In the genomic region with DNA sequence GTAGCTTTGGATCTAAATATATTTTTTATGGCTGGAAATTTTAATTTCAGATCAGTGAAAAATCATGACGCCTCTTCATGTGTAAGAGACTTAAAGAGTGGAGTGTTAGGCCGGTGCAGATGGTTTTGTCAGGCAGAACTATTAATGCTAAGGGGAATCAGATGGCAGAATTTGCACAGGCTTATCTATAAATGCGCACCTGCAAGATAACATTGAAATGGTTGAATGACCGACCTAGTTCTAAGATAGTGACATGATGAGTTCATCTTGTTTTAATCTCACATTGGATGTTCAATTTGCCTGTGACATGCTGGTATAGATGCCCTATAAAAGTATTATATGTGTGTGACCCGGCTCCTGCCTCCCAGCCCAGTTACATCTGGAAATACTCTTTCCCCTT, we compare ENCODE assay signal across 7 cellular contexts.
"Had no signal": no experiment of that assay in that cellular context is flagged by ENCODE, and none has a peak within 500 bp of the region (broad histone marks: within the 10 kb centered on the region; RNA-seq: fewer than 3 reads in every experiment).

No MANE protein-coding gene starts in this region.

- ATAC-seq: HCT116 had no signal

- H3K36me3 ChIP-seq: HAP-1 had no signal

- H3K9me3 ChIP-seq: HAP-1 had no signal

- H3K27ac ChIP-seq: GM23248 had no signal

- H2AFZ ChIP-seq: GM23248 had no signal

- H3K9ac ChIP-seq: GM23248 had no signal

- H3K4me3 ChIP-seq: GM23248, HAP-1 had no signal

- DNase-seq: GM23248, GOT3, H7, HFFc6, IMR-90 had no signal

- H3K4me1 ChIP-seq: HAP-1 had no signal
